Comparison of ENCODE assay signal across 4 cellular contexts in genomic region chr16:13300066-13300465, GRCh38.
"Had no signal": no experiment of that assay in that cellular context is flagged by ENCODE, and none has a peak within 500 bp of the region (broad histone marks: within the 10 kb centered on the region; RNA-seq: fewer than 3 reads in every experiment).

No MANE protein-coding gene starts in this region.

- H3K4me3 ChIP-seq: GM23338, HAP-1 had no signal

- H3K36me3 ChIP-seq: HAP-1 had no signal

- DNase-seq: H7, IMR-90 had no signal

- H3K4me1 ChIP-seq: HAP-1 had no signal

- H3K4me2 ChIP-seq: GM23338 had no signal
